11 cellular contexts compared by ENCODE assay signal in the genomic region with DNA sequence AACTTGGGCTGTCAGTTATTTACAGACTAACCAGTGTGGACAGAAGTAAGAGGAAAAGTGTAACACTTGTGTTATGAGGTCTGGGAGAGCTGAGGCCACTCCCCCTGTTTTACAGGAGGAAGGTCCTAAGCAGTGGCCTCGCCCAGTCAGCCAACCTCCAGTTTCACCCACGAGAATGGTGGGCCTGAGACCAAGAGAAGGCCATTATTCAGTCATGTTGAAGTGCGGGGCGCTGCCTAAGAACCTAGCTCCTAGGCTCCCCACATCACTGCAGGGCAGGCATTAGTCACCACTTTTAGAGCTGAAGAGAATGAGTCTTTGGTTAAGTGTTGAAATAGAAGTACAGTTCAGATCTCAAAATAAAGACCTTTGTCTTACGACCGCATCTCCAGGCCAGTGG. TPM values are rescaled to one million over a fixed set of nuclear protein-coding genes. Genes with fewer than 3 reads are reported as not detected.
DNase-seq lines count a peak whose midpoint lies in the region; ATAC-seq and TF ChIP-seq lines count a peak whose summit lies in the region.
"Had no signal": no experiment of that assay in that cellular context is flagged by ENCODE, and none has a peak within 500 bp of the region (broad histone marks: within the 10 kb centered on the region; RNA-seq: fewer than 3 reads in every experiment).

No MANE protein-coding gene starts in this region.

- POLR2A ChIA-PET in WTC11 (lab: Charles Lee) = interaction anchor here (0.7 kb wide), 2 partner anchors 152 to 305 kb away, joined by 3 to 4 read pairs; no protein-coding TSS in a partner anchor

- TF ChIP-seq CTCF in WTC11 (IDR thresholded peaks at IDR 0.05) (no peak), foreskin keratinocyte (conservative IDR thresholded peaks at IDR 0.05) (no peak), transverse colon (IDR thresholded peaks at IDR 0.05) (no peak)

- no peaks in the 10 kb centered on the region for H3K9me3 Mint-ChIP-seq in WTC11

- ATAC-seq in WTC11 (peak; percentile 11; the same call in 1 of the 2 replicates), foreskin keratinocyte (peak; percentile 89), GM21526 (IDR thresholded peaks at IDR 0.05; ENCODE audit: low FRiP score, unreplicated experiment) (no peak)

- TF ChIP-seq POLR2A in transverse colon (IDR thresholded peaks at IDR 0.05) = no peak

- H3K27me3 Mint-ChIP-seq in WTC11 (ENCODE audit: low read depth) = no peaks in the 10 kb centered on the region

- H3K4me3 Mint-ChIP-seq in WTC11 = no peak overlapping the region
- H3K4me3 Mint-ChIP-seq: neural crest cell had no signal

- no peak overlapping the region for H3K4me3 ChIP-seq in transverse colon

- H3K27me3 ChIP-seq in foreskin keratinocyte (no peaks in the 10 kb centered on the region), transverse colon (no peaks in the 10 kb centered on the region)

- H3K27ac ChIP-seq in foreskin keratinocyte = peak overlapping the region; percentile 41
- H3K27ac ChIP-seq in transverse colon = peak overlapping the region in 2 of 4 donors; percentile 28 to 38

- CTCF ChIA-PET in WTC11 (lab: Charles Lee) = interaction anchor here (0.6 to 2.2 kb wide), 7 partner anchors 9 to 219 kb away, joined by 3 to 7 read pairs (median 5); no protein-coding TSS in a partner anchor

- intact Hi-C loops in transverse colon (cut with DNase I; ENCODE audit: low total_unique reads) = no loop called here

- H3K9me3 ChIP-seq in transverse colon = peaks cover 0 to 9% of the 10 kb centered on the region in 2 donors

- DNase-seq in stimulated activated CD4-positive, alpha-beta T cell treated with anti-CD3 and anti-CD28 coated beads, Interleukin-15, amount 100 ng/mL, for 24 hours = peak; percentile 7
- no peak for DNase-seq in stimulated activated CD4-positive, alpha-beta T cell treated with anti-CD3 and anti-CD28 coated beads, Interleukin-2, amount 100 ng/mL, for 24 hours
- DNase-seq in WTC11 (ENCODE audit: low spot score) = no peak
- peak; percentile 57 to 85 for DNase-seq in foreskin keratinocyte
- DNase-seq in transverse colon = peak; percentile 37
- DNase-seq in NCI-H345 treated with DMSO at 0.1 percent for 48 hours (lab: John Stamatoyannopoulos, UW; ENCODE audit: unreplicated experiment) = no peak
- no peak for DNase-seq in NCI-H446 treated with DMSO at 0.1 percent for 48 hours (lab: John Stamatoyannopoulos, UW)
- DNase-seq: NCI-H446 had no signal

- no peaks in the 10 kb centered on the region for H3K36me3 ChIP-seq in transverse colon

- H3K4me1 Mint-ChIP-seq in WTC11 = peaks cover 75% of the 10 kb centered on the region

- H3K4me1 ChIP-seq in foreskin keratinocyte (peaks cover 26% of the 10 kb centered on the region), transverse colon (peaks cover 0 to 63% (median 35%) of the 10 kb centered on the region in 4 donors)

- peak overlapping the region; percentile 31; the same call in 1 of the 2 replicates for H3K27ac Mint-ChIP-seq in WTC11
- H3K27ac Mint-ChIP-seq: activated T-helper 2 cell treated with anti-CD3 and anti-CD28 coated beads, Interferon-gamma antibody, Interleukin-2, Interleukin-4, amounts not matched to agents 10 μg/mL and 5 μg/mL and 100 μg/mL, durations not matched to agents 14 hours and 24 hours and 36 hours had no signal

- H3K36me3 Mint-ChIP-seq in WTC11 = peaks cover 8% of the 10 kb centered on the region; the same call in 1 of the 2 replicates

- in situ Hi-C loops in transverse colon (cut with MboI; ENCODE audit: low pct_ligation_motif_present in 1 of 4, low pct_unique_long_range_greater_than_20kb in 1 of 4, low sequenced_read_pairs in 3 of 4) = no loop called here

- no peak for TF ChIP-seq EP300 in transverse colon (IDR thresholded peaks at IDR 0.05; ENCODE audit: low read depth)

- WGBS in transverse colon (ENCODE audit: low coverage in 1 of 2), 2 donors = 75% methylated on average over 6 of the region's 6 CpGs; no CpG with 5 or more reads in 1 of the 2 donors

TF ChIP-seq in WTC11, 78 proteins besides CTCF, POLR2A, EP300 and RAD21:
- no peak for TF ChIP-seq TEAD1 (CRISPR knock-in tag; IDR thresholded peaks at IDR 0.05)
- no peak for TF ChIP-seq ZNF219 (CRISPR knock-in tag; IDR thresholded peaks at IDR 0.05; ENCODE audit: borderline replicate concordance)
- no peak for TF ChIP-seq ZNF532 (CRISPR knock-in tag; IDR thresholded peaks at IDR 0.05; ENCODE audit: borderline replicate concordance)
- TF ChIP-seq, protein P1, sequence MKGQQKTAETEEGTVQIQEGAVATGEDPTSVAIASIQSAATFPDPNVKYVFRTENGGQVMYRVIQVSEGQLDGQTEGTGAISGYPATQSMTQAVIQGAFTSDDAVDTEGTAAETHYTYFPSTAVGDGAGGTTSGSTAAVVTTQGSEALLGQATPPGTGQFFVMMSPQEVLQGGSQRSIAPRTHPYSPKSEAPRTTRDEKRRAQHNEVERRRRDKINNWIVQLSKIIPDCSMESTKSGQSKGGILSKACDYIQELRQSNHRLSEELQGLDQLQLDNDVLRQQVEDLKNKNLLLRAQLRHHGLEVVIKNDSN (CRISPR knock-in tag; IDR thresholded peaks at IDR 0.05) = no peak
- no peak for TF ChIP-seq ETV6 (CRISPR knock-in tag; IDR thresholded peaks at IDR 0.05)
- TF ChIP-seq RORB (CRISPR knock-in tag; IDR thresholded peaks at IDR 0.05) = no peak
- TF ChIP-seq ESRRA (CRISPR knock-in tag; IDR thresholded peaks at IDR 0.05; ENCODE audit: borderline replicate concordance) = no peak
- no peak for TF ChIP-seq TEAD4 (CRISPR knock-in tag; IDR thresholded peaks at IDR 0.05)
- TF ChIP-seq, protein P2, sequence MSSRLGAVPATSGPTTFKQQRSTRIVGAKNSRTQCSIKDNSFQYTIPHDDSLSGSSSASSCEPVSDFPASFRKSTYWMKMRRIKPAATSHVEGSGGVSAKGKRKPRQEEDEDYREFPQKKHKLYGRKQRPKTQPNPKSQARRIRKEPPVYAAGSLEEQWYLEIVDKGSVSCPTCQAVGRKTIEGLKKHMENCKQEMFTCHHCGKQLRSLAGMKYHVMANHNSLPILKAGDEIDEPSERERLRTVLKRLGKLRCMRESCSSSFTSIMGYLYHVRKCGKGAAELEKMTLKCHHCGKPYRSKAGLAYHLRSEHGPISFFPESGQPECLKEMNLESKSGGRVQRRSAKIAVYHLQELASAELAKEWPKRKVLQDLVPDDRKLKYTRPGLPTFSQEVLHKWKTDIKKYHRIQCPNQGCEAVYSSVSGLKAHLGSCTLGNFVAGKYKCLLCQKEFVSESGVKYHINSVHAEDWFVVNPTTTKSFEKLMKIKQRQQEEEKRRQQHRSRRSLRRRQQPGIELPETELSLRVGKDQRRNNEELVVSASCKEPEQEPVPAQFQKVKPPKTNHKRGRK (CRISPR knock-in tag; IDR thresholded peaks at IDR 0.05; ENCODE audit: borderline replicate concordance) = no peak
- TF ChIP-seq NR3C1 (CRISPR knock-in tag; conservative IDR thresholded peaks at IDR 0.05; ENCODE audit: low read depth) = no peak

RNA-seq across cellular contexts. Expression of gene CDYL, which starts 27.9 kb away (rescaled TPM):
- total RNA-seq in WTC11 (2021) = 83.2 to 92.0 TPM (median 89.3 TPM) in 3 replicates
- 38.4 and 40.8 TPM in 2 replicates for total RNA-seq in foreskin keratinocyte
- polyA plus RNA-seq in foreskin keratinocyte = 10.5 and 11.0 TPM in 2 replicates
- 10 to 100 TPM; 23.6 to 40.8 (median 30.0) TPM for total RNA-seq in transverse colon

Comparison
In these comparisons a context has a peak if more than half of its experiments do, and no peak if none do; other contexts are left out.
1. DNase-seq: peak in stimulated activated CD4-positive, alpha-beta T cell treated with anti-CD3 and anti-CD28 coated beads, Interleukin-15, amount 100 ng/mL, for 24 hours (single experiment), foreskin keratinocyte (2 of 2) and transverse colon (single experiment); none in stimulated activated CD4-positive, alpha-beta T cell treated with anti-CD3 and anti-CD28 coated beads, Interleukin-2, amount 100 ng/mL, for 24 hours (0 of 2), WTC11 (single experiment), NCI-H345 treated with DMSO at 0.1 percent for 48 hours (single experiment) and NCI-H446 treated with DMSO at 0.1 percent for 48 hours (single experiment).